ENCODE assay signal across 1 cellular context in genomic region chr11:116427903-116428637, GRCh38.
TF ChIP-seq lines count a peak whose summit lies in the region.

No MANE protein-coding gene starts in this region.

TF ChIP-seq in HepG2, 621 proteins besides CTCF, POLR2A, EP300 and RAD21 (continued from another document and continues in another):
- TF ChIP-seq THAP11 (CRISPR knock-in tag; IDR thresholded peaks at IDR 0.05) (no peak), KDM6A (CRISPR knock-in tag; IDR thresholded peaks at IDR 0.05; ENCODE audit: low read depth) (0 out of 2 replicates have a peak, but pooled peaks have one; percentile 9), HOXA3 (CRISPR knock-in tag; IDR thresholded peaks at IDR 0.05) (peak; percentile 49; the same call in 1 of the 2 replicates), NR2F2 (IDR thresholded peaks at IDR 0.05; ENCODE audit: borderline replicate concordance, low read depth) (peak; percentile 54; the same call in 1 of the 2 replicates), ZBTB38 (CRISPR knock-in tag; IDR thresholded peaks at IDR 0.05) (no peak), HMG20A (CRISPR knock-in tag; IDR thresholded peaks at IDR 0.05; ENCODE audit: borderline replicate concordance) (peak; percentile 49; the same call in 1 of the 2 replicates), SALL1 (CRISPR knock-in tag; IDR thresholded peaks at IDR 0.05) (peak; percentile 82), ZNF563 (CRISPR knock-in tag; IDR thresholded peaks at IDR 0.05) (no peak), ZNF782 (CRISPR knock-in tag; IDR thresholded peaks at IDR 0.05; ENCODE audit: borderline replicate concordance) (no peak), MNT (IDR thresholded peaks at IDR 0.05) (no peak), ZNF749 (CRISPR knock-in tag; IDR thresholded peaks at IDR 0.05; ENCODE audit: borderline replicate concordance) (0 out of 2 replicates have a peak, but pooled peaks have one; percentile 22), NCOA2 (CRISPR knock-in tag; IDR thresholded peaks at IDR 0.05) (peak; percentile 75; the same call in 1 of the 2 replicates), CEBPG (CRISPR knock-in tag; IDR thresholded peaks at IDR 0.05) (peak; percentile 81), ZMYM3 (CRISPR knock-in tag; IDR thresholded peaks at IDR 0.05) (peak; percentile 18; the same call in 1 of the 2 replicates), PPARG (CRISPR knock-in tag; conservative IDR thresholded peaks at IDR 0.05) (0 out of 2 replicates have a peak, but pooled peaks have one; percentile 9), ZNF230 (CRISPR knock-in tag; IDR thresholded peaks at IDR 0.05) (peak; percentile 34; the same call in 1 of the 2 replicates), ZNF296 (CRISPR knock-in tag; conservative IDR thresholded peaks at IDR 0.05) (no peak), NFKBIZ (CRISPR knock-in tag; IDR thresholded peaks at IDR 0.05) (0 out of 2 replicates have a peak, but pooled peaks have one; percentile 33), ZNF7 (CRISPR knock-in tag; IDR thresholded peaks at IDR 0.05) (peak; percentile 49; the same call in 1 of the 2 replicates), HDAC1 (CRISPR knock-in tag; IDR thresholded peaks at IDR 0.05) (peak; percentile 47), ZNF354B (CRISPR knock-in tag; IDR thresholded peaks at IDR 0.05) (no peak), ASH2L (IDR thresholded peaks at IDR 0.05; ENCODE audit: insufficient read length, low read depth, low read length) (peak; percentile 67), CBFB (CRISPR knock-in tag; IDR thresholded peaks at IDR 0.05) (no peak), CREM (IDR thresholded peaks at IDR 0.05) (peak; percentile 80), CREM (CRISPR knock-in tag; IDR thresholded peaks at IDR 0.05) (no peak), IKZF1 (IDR thresholded peaks at IDR 0.05) (no peak), ZBTB7B (CRISPR knock-in tag; IDR thresholded peaks at IDR 0.05) (peak; percentile 68), PAXIP1 (CRISPR knock-in tag; conservative IDR thresholded peaks at IDR 0.05) (peak; percentile 87), ERF (CRISPR knock-in tag; IDR thresholded peaks at IDR 0.05) (no peak), STAT5B (CRISPR knock-in tag; IDR thresholded peaks at IDR 0.05) (no peak), STAG1 (CRISPR knock-in tag; IDR thresholded peaks at IDR 0.05) (peak; percentile 4; the same call in 1 of the 2 replicates), SKIL (CRISPR knock-in tag; IDR thresholded peaks at IDR 0.05; ENCODE audit: borderline replicate concordance) (no peak), ZFP37 (CRISPR knock-in tag; IDR thresholded peaks at IDR 0.05; ENCODE audit: borderline replicate concordance) (no peak), KAT7 (CRISPR knock-in tag; IDR thresholded peaks at IDR 0.05; ENCODE audit: borderline replicate concordance) (no peak; the same call in 1 of the 2 replicates), ZNF703 (CRISPR knock-in tag; IDR thresholded peaks at IDR 0.05; ENCODE audit: borderline replicate concordance) (0 out of 2 replicates have a peak, but pooled peaks have one; percentile 38), CCAR2 (optimal IDR thresholded peaks at IDR 0.05; ENCODE audit: low read depth, low read length) (no peak), KLF16 (CRISPR knock-in tag; IDR thresholded peaks at IDR 0.05) (peak in 1 of 2 experiments; percentile 55; a peak in 1 of 4 replicates), SP2 (CRISPR knock-in tag; IDR thresholded peaks at IDR 0.05) (no peak), IKZF5 (CRISPR knock-in tag; IDR thresholded peaks at IDR 0.05) (peak; percentile 55; the same call in 1 of the 2 replicates), KLF15 (CRISPR knock-in tag; IDR thresholded peaks at IDR 0.05; ENCODE audit: borderline replicate concordance) (no peak), SRSF4 (IDR thresholded peaks at IDR 0.05; ENCODE audit: low read depth, low read length, poor library complexity, severe bottlenecking) (no peak), FOXP1 (IDR thresholded peaks at IDR 0.05) (no peak), FOXP1 (CRISPR knock-in tag; IDR thresholded peaks at IDR 0.05) (peak; percentile 20; the same call in 1 of the 2 replicates), HNF4A (CRISPR knock-in tag; IDR thresholded peaks at IDR 0.05) (peak; percentile 82), ZFP91 (CRISPR knock-in tag; IDR thresholded peaks at IDR 0.05; ENCODE audit: borderline replicate concordance) (peak; percentile 65; the same call in 1 of the 2 replicates), FLYWCH1 (CRISPR knock-in tag; IDR thresholded peaks at IDR 0.05) (0 out of 2 replicates have a peak, but pooled peaks have one; percentile 70), GZF1 (CRISPR knock-in tag; IDR thresholded peaks at IDR 0.05) (no peak), NR3C1 (CRISPR knock-in tag; IDR thresholded peaks at IDR 0.05) (no peak), E2F2 (CRISPR knock-in tag; IDR thresholded peaks at IDR 0.05; ENCODE audit: borderline replicate concordance) (no peak), NR2F1 (CRISPR knock-in tag; IDR thresholded peaks at IDR 0.05) (peak in 1 of 2 experiments; percentile 42; a peak in 1 of 4 replicates), ZNF543 (CRISPR knock-in tag; IDR thresholded peaks at IDR 0.05) (0 out of 2 replicates have a peak, but pooled peaks have one; percentile 64), HNRNPUL1 (IDR thresholded peaks at IDR 0.05; ENCODE audit: low read depth, low read length) (no peak), ZNF878 (CRISPR knock-in tag; IDR thresholded peaks at IDR 0.05) (peak; percentile 74; the same call in 1 of the 2 replicates), ZSCAN5A (CRISPR knock-in tag; IDR thresholded peaks at IDR 0.05; ENCODE audit: borderline replicate concordance) (no peak), ZNF362 (CRISPR knock-in tag; IDR thresholded peaks at IDR 0.05; ENCODE audit: borderline replicate concordance) (0 out of 2 replicates have a peak, but pooled peaks have one; percentile 23), MAX (IDR thresholded peaks at IDR 0.05) (no peak; the same call in 1 of the 2 replicates)
